1 cellular context compared by ENCODE assay signal in the genomic region with DNA sequence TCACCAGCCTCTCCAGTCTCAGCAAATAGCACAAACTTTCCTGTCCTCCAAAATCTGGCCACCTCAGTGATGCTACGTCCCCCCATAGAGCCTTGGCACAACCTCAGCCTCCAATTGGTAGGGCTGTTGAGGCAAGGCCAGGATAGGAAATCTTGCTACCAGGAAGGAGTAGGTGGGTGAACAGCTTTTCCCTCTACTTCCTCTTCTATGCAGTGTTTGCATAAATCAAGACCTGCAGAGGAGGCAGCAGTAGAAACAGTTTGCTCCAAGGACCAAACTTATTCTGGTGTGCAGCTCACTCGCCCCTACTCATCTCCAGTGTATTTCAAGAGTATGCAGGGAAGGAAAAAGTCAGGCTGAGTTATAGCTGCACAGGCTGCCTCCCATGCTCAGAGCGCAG.
TF ChIP-seq lines count a peak whose summit lies in the region.

No MANE protein-coding gene starts in this region.

TF ChIP-seq in SK-N-SH, 30 proteins besides CTCF, POLR2A, EP300 and RAD21 (continued from another document):
- TF ChIP-seq, protein P1, sequence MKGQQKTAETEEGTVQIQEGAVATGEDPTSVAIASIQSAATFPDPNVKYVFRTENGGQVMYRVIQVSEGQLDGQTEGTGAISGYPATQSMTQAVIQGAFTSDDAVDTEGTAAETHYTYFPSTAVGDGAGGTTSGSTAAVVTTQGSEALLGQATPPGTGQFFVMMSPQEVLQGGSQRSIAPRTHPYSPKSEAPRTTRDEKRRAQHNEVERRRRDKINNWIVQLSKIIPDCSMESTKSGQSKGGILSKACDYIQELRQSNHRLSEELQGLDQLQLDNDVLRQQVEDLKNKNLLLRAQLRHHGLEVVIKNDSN (IDR thresholded peaks at IDR 0.05; ENCODE audit: borderline replicate concordance, low read depth), result no peak
- no peak for TF ChIP-seq REST (IDR thresholded peaks at IDR 0.05; ENCODE audit: low read depth, low read length)
- TF ChIP-seq SIN3A (IDR thresholded peaks at IDR 0.05; ENCODE audit: borderline replicate concordance, low read depth, low read length), result no peak
- TF ChIP-seq EZH2phosphoT487 (IDR thresholded peaks at IDR 0.05; ENCODE audit: borderline replicate concordance, low read depth), result no peak
- no peak for TF ChIP-seq POLR2AphosphoS5 (IDR thresholded peaks at IDR 0.05; ENCODE audit: low read depth, low read length)
- no peak for TF ChIP-seq TEAD4 (IDR thresholded peaks at IDR 0.05; ENCODE audit: borderline replicate concordance, insufficient read depth)
- no peak for TF ChIP-seq TAF1 (IDR thresholded peaks at IDR 0.05; ENCODE audit: borderline replicate concordance, low read depth, low read length)
- TF ChIP-seq MEF2A (IDR thresholded peaks at IDR 0.05; ENCODE audit: borderline replicate concordance, low read depth), result no peak
- no peak for TF ChIP-seq TCF12 (IDR thresholded peaks at IDR 0.05)
- TF ChIP-seq JUND (IDR thresholded peaks at IDR 0.05), result no peak
- TF ChIP-seq MAX (IDR thresholded peaks at IDR 0.05; ENCODE audit: low read depth), result no peak
